Comparison of ENCODE assay signal across 33 cellular contexts in genomic region chr1:225049594-225049993, GRCh38.
"Had no signal": no experiment of that assay in that cellular context is flagged by ENCODE, and none has a peak within 500 bp of the region (broad histone marks: within the 10 kb centered on the region; RNA-seq: fewer than 3 reads in every experiment).

No MANE protein-coding gene starts in this region.

- ATAC-seq: activated naive CD4-positive, alpha-beta T cell treated with anti-CD3 and anti-CD28 coated beads, Interleukin-2, amount 50 U/mL, for 72 hours; activated naive CD8-positive, alpha-beta T cell treated with anti-CD3 and anti-CD28 coated beads, Interleukin-2, amount 50 U/mL, for 24 hours; activated T-cell treated with anti-CD3 and anti-CD28 coated beads, Interleukin-2, amount 50 U/mL, for 4 hours; activated T-cell treated with anti-CD3 and anti-CD28 coated beads, Interleukin-2, amount 50 U/mL, for 72 hours; activated T-helper 17 cell treated with anti-CD3 and anti-CD28 coated beads, Interleukin-2, amount 50 U/mL, for 72 hours; body of pancreas had no signal

- H3K9me3 ChIP-seq: ascending aorta, body of pancreas, breast epithelium had no signal

- H3K27me3 ChIP-seq: adrenal gland, ascending aorta, body of pancreas, brain microvascular endothelial cell, breast epithelium, cardiac muscle cell had no signal

- H3K4me1 ChIP-seq: adrenal gland, ascending aorta, body of pancreas, breast epithelium had no signal

- H3K27ac ChIP-seq: adrenal gland, ascending aorta, body of pancreas, brain microvascular endothelial cell, breast epithelium, cardiac muscle cell had no signal

- H3K36me3 ChIP-seq: adrenal gland, ascending aorta, brain microvascular endothelial cell, breast epithelium, cardiac muscle cell had no signal

- FAIRE-seq: astrocyte, bronchial epithelial cell had no signal

- DNase-seq: activated effector memory CD4-positive, alpha-beta T cell treated with anti-CD3 and anti-CD28 coated beads, Interleukin-2, amount 50 U/mL, for 16 hours; activated effector memory CD4-positive, alpha-beta T cell treated with Interleukin-2 at 50 U/mL for 16 hours; activated gamma-delta T cell; activated gamma-delta T cell treated with Interleukin-2 at 50 U/mL for 16 hours; activated naive CD4-positive, alpha-beta T cell; activated naive CD4-positive, alpha-beta T cell treated with anti-CD3 and anti-CD28 coated beads for 36 hours; activated naive CD4-positive, alpha-beta T cell treated with anti-CD3 and anti-CD28 coated beads, Interleukin-2, amount 10 ng/mL, durations not matched to agents 7 days and 5 days; activated naive CD4-positive, alpha-beta T cell treated with anti-CD3 and anti-CD28 coated beads, Interleukin-2, amount 50 U/mL, for 16 hours; activated naive CD4-positive, alpha-beta T cell treated with Interleukin-2 at 50 U/mL for 16 hours; activated naive CD8-positive, alpha-beta T cell treated with anti-CD3 and anti-CD28 coated beads for 36 hours; activated naive CD8-positive, alpha-beta T cell treated with anti-CD3 and anti-CD28 coated beads, Interleukin-2, amount 10 ng/mL, durations not matched to agents 7 days and 5 days; activated naive CD8-positive, alpha-beta T cell treated with anti-CD3 and anti-CD28 coated beads, Interleukin-2, amount 50 U/mL, for 24 hours; activated T-cell treated with anti-CD3 and anti-CD28 coated beads, Interleukin-2, amount 50 U/mL, for 24 hours; activated T-cell treated with anti-CD3 and anti-CD28 coated beads, Interleukin-2, amount 50 U/mL, for 4 hours; activated T-cell treated with anti-CD3 and anti-CD28 coated beads, Interleukin-2, amount 50 U/mL, for 48 hours; activated T-cell treated with anti-CD3 and anti-CD28 coated beads, Interleukin-2, amount 50 U/mL, for 72 hours; adrenal gland; amniotic stem cell; amygdala; anterior cingulate cortex; aorta; body of pancreas; brain microvascular endothelial cell; caudate nucleus; central memory CD4-positive, alpha-beta T cell; cerebellar nuclear complex had no signal

- H3K4me3 ChIP-seq: adrenal gland, ascending aorta, body of pancreas, breast epithelium, cardiac muscle cell had no signal
